In genomic region chr1:165316153-165316772, GRCh38 we compare ENCODE assay signal across 26 cellular contexts. TPM values are rescaled to one million over a fixed set of nuclear protein-coding genes. Genes with fewer than 3 reads are reported as not detected.
DNase-seq lines count a peak whose midpoint lies in the region; ATAC-seq and TF ChIP-seq lines count a peak whose summit lies in the region.
"Had no signal": no experiment of that assay in that cellular context is flagged by ENCODE, and none has a peak within 500 bp of the region (broad histone marks: within the 10 kb centered on the region; RNA-seq: fewer than 3 reads in every experiment).

No MANE protein-coding gene starts in this region.

- H3K27ac ChIP-seq in GM23338 (ENCODE audit: low read depth) (no peak overlapping the region), VCaP (peak overlapping the region; percentile 89; the same call in 1 of the 2 replicates)
- H3K27ac ChIP-seq: BLaER1 had no signal

- H3F3A ChIP-seq in GM23338 (replicated peaks; ENCODE audit: low read depth): no peaks in the 10 kb centered on the region

- no peak for ATAC-seq in GM23338
- no peak for ATAC-seq in HG02970 (IDR thresholded peaks at IDR 0.05; ENCODE audit: low FRiP score, unreplicated experiment)
- ATAC-seq in activated T-cell treated with anti-CD3 and anti-CD28 coated beads, Interleukin-2, amount 50 U/mL, for 4 hours: no peak
- ATAC-seq: GM12878 had no signal

- 0 out of 2 replicates have a peak overlapping the region, but pooled peaks have one; percentile 32 for H2AFZ ChIP-seq in GM23338

- no peaks in the 10 kb centered on the region for H3K36me3 ChIP-seq in GM23338 (ENCODE audit: insufficient read depth)
- H3K36me3 ChIP-seq: BE2C, BLaER1 had no signal

- TF ChIP-seq CTCF in GM23338 (conservative IDR thresholded peaks at IDR 0.05; ENCODE audit: low read depth in 2 of 2) (no peak), VCaP (conservative IDR thresholded peaks at IDR 0.05) (no peak), osteocyte (IDR thresholded peaks at IDR 0.05) (no peak)

- DNase-seq in GM23338 (ENCODE audit: low spot score): no peak
- peak; percentile 73 for DNase-seq in osteocyte (ENCODE audit: extremely low spot score, unreplicated experiment)
- no peak for DNase-seq in activated T-cell treated with anti-CD3 and anti-CD28 coated beads, Interleukin-2, amount 50 U/mL, for 4 hours
- DNase-seq: 8988T; ACHN; BE2C; C1 segment of cervical spinal cord; CD4-positive, alpha-beta memory T cell; CD4-positive, CD25-positive, alpha-beta regulatory T cell; CD8-positive, alpha-beta memory T cell; COR-L47; DMS 273 treated with DMSO at 0.1 percent for 48 hours; DMS153; DMS53; DMS79; EL; GDM1 had no signal

- H3K4me3 Mint-ChIP-seq in GM23338 (no peak overlapping the region), osteocyte (ENCODE audit: unreplicated experiment) (no peak overlapping the region)
- H3K4me3 Mint-ChIP-seq in activated T-cell treated with anti-CD3 and anti-CD28 coated beads, Interleukin-2, amount 50 U/mL, for 4 hours: no peak overlapping the region
- H3K4me3 Mint-ChIP-seq: CD14-positive monocyte; CD4-positive, alpha-beta memory T cell; CD4-positive, CD25-positive, alpha-beta regulatory T cell; CD8-positive, alpha-beta memory T cell had no signal

- H3K4me1 Mint-ChIP-seq in GM23338 (no peaks in the 10 kb centered on the region), osteocyte (ENCODE audit: unreplicated experiment) (no peaks in the 10 kb centered on the region)
- no peaks in the 10 kb centered on the region for H3K4me1 Mint-ChIP-seq in activated T-cell treated with anti-CD3 and anti-CD28 coated beads, Interleukin-2, amount 50 U/mL, for 4 hours (ENCODE audit: low read depth)
- H3K4me1 Mint-ChIP-seq: CD14-positive monocyte; CD4-positive, alpha-beta memory T cell; CD4-positive, CD25-positive, alpha-beta regulatory T cell; CD8-positive, alpha-beta memory T cell had no signal

- H3K4me1 ChIP-seq in GM23338 (ENCODE audit: insufficient read depth): no peaks in the 10 kb centered on the region
- H3K4me1 ChIP-seq: BE2C, BLaER1 had no signal

- H3K4me2 ChIP-seq in GM23338: no peak overlapping the region
- H3K4me2 ChIP-seq: BLaER1 had no signal

- H4K20me1 ChIP-seq in GM23338 (replicated peaks; ENCODE audit: insufficient read depth): no peaks in the 10 kb centered on the region
- H4K20me1 ChIP-seq: BLaER1 had no signal

- H3K4me3 ChIP-seq in GM23338: no peak overlapping the region
- H3K4me3 ChIP-seq: BLaER1, GM12878 had no signal

- H3K27me3 Mint-ChIP-seq in GM23338 (ENCODE audit: insufficient read depth, low read depth, poor library complexity): peaks cover 4% of the 10 kb centered on the region
- H3K27me3 Mint-ChIP-seq in osteocyte (ENCODE audit: unreplicated experiment): peaks cover 8% of the 10 kb centered on the region
- peaks cover 25% of the 10 kb centered on the region for H3K27me3 Mint-ChIP-seq in activated T-cell treated with anti-CD3 and anti-CD28 coated beads, Interleukin-2, amount 50 U/mL, for 4 hours (ENCODE audit: low read depth)

- H3K79me2 ChIP-seq in GM23338 (replicated peaks; ENCODE audit: insufficient read depth): no peaks in the 10 kb centered on the region

- H3K27ac Mint-ChIP-seq in GM23338: no peak overlapping the region
- H3K27ac Mint-ChIP-seq in osteocyte (ENCODE audit: unreplicated experiment): no peak overlapping the region
- H3K27ac Mint-ChIP-seq: CD14-positive monocyte; CD4-positive, alpha-beta memory T cell; CD4-positive, CD25-positive, alpha-beta regulatory T cell; CD8-positive, alpha-beta memory T cell had no signal

- H3K9me3 Mint-ChIP-seq in GM23338: peaks cover 6% of the 10 kb centered on the region; the same call in 2 of the 3 replicates
- no peaks in the 10 kb centered on the region for H3K9me3 Mint-ChIP-seq in osteocyte (ENCODE audit: unreplicated experiment)
- H3K9me3 Mint-ChIP-seq in activated T-cell treated with anti-CD3 and anti-CD28 coated beads, Interleukin-2, amount 50 U/mL, for 4 hours: no peaks in the 10 kb centered on the region

- H3K36me3 Mint-ChIP-seq in GM23338 (ENCODE audit: low read depth) (0 out of 3 replicates have a peak, but pooled peaks cover 2% of the 10 kb centered on the region), osteocyte (ENCODE audit: unreplicated experiment) (no peaks in the 10 kb centered on the region)
- no peaks in the 10 kb centered on the region for H3K36me3 Mint-ChIP-seq in activated T-cell treated with anti-CD3 and anti-CD28 coated beads, Interleukin-2, amount 50 U/mL, for 4 hours (ENCODE audit: insufficient read depth)
- H3K36me3 Mint-ChIP-seq: CD14-positive monocyte; CD4-positive, alpha-beta memory T cell; CD4-positive, CD25-positive, alpha-beta regulatory T cell had no signal

- no peaks in the 10 kb centered on the region for H3K27me3 ChIP-seq in GM23338 (ENCODE audit: insufficient read depth)
- H3K27me3 ChIP-seq: BE2C, BLaER1 had no signal

- no peaks in the 10 kb centered on the region for H3K9me2 ChIP-seq in GM23338 (ENCODE audit: insufficient read depth)

TF ChIP-seq in GM23338, 12 proteins besides CTCF, POLR2A, EP300 and RAD21:
- no peak for TF ChIP-seq EZH2 (IDR thresholded peaks at IDR 0.05; ENCODE audit: low read depth, unreplicated experiment)
- no peak for TF ChIP-seq ZNF114 (CRISPR knock-in tag; IDR thresholded peaks at IDR 0.05)
- no peak for TF ChIP-seq POLR2AphosphoS5 (IDR thresholded peaks at IDR 0.05; ENCODE audit: low read depth)
- TF ChIP-seq NANOG (IDR thresholded peaks at IDR 0.05; ENCODE audit: borderline replicate concordance): no peak
- TF ChIP-seq ZNF331 (CRISPR knock-in tag; IDR thresholded peaks at IDR 0.05; ENCODE audit: low read depth): no peak
- no peak for TF ChIP-seq CREB1 (CRISPR knock-in tag; IDR thresholded peaks at IDR 0.05; ENCODE audit: low read depth)

RNA-seq across cellular contexts. Expression of gene LMX1A, which starts 40.3 kb away (rescaled TPM):
- total RNA-seq in GM23338 (2014; rRNA removed; shearing (Covaris generic)): not detected in 2 replicates
- polyA plus RNA-seq in GM23338 (2016; fragmentation: Nextera tagmentation; extraction: Ambion mirVana): not detected in 2 replicates
- not detected in 2 replicates for total RNA-seq in osteocyte
- total RNA-seq in activated T-cell treated with anti-CD3 and anti-CD28 coated beads, Interleukin-2, amount 50 U/mL, for 4 hours: not detected
- total RNA-seq: A673; CD4-positive, alpha-beta memory T cell; CD4-positive, CD25-positive, alpha-beta regulatory T cell; CD8-positive, alpha-beta memory T cell; Daoy; G401; GM12878 had no signal
- polyA plus RNA-seq: AG04450; CD14-positive monocyte; CD4-positive, alpha-beta memory T cell; CD4-positive, CD25-positive, alpha-beta regulatory T cell; CD8-positive, alpha-beta memory T cell; GM12878 had no signal
